Comparison of ENCODE assay signal across 3 cellular contexts in the genomic region with DNA sequence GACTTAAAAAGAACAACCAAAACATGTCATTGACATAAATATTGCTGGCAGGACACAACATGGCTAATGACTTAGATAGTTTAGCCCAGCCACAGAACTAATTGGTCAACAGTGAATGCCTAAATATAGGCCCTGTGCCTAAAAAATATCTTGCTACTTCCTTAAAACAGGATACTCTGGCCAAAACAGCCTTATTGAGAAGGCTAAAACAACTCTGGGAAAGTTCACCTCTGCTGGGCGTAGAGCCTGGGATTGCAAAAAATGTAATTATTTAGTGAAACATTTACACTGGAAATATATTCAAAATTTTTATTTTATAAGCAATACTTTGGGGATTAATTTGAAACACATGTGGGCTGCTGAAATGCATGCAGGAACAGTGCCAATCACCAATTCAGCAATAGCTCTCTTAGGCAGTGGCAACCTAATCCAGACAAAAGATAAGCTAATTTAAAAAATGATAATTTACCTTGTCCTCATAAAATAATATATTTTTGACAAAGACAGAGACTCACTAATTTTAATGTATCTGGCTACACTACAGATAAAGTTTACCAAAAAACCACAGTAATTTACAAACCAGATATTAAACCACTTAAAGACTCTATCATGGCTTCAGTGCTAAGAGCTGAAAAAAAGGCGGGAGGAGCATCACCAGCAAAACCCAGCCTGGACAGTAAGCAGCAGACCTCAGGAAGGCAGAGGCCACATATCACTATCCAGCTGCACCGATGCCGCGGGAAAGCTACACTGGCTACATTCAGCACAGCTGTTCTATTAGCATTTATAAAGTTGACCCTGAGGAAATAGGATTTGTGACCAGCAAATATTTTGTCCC.
TF ChIP-seq lines count a peak whose summit lies in the region.

No MANE protein-coding gene starts in this region.

TF ChIP-seq in A549, 52 proteins besides CTCF, POLR2A, EP300 and RAD21:
- TF ChIP-seq ZFP36 (IDR thresholded peaks at IDR 0.05; ENCODE audit: borderline replicate concordance, partially characterized antibody) = no peak
- TF ChIP-seq, protein P1, sequence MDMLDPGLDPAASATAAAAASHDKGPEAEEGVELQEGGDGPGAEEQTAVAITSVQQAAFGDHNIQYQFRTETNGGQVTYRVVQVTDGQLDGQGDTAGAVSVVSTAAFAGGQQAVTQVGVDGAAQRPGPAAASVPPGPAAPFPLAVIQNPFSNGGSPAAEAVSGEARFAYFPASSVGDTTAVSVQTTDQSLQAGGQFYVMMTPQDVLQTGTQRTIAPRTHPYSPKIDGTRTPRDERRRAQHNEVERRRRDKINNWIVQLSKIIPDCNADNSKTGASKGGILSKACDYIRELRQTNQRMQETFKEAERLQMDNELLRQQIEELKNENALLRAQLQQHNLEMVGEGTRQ (IDR thresholded peaks at IDR 0.05) = no peak

TF ChIP-seq in HepG2, 621 proteins besides CTCF, POLR2A, EP300 and RAD21:
- 0 out of 2 replicates have a peak, but pooled peaks have one; percentile 7 for TF ChIP-seq ZFX (CRISPR knock-in tag; IDR thresholded peaks at IDR 0.05; ENCODE audit: low read depth)
- TF ChIP-seq ZNF878 (CRISPR knock-in tag; IDR thresholded peaks at IDR 0.05) = no peak

TF ChIP-seq in GM12891, 5 proteins besides CTCF, POLR2A, EP300 and RAD21:
- TF ChIP-seq POU2F2 (IDR thresholded peaks at IDR 0.05; ENCODE audit: low read depth, low read length) = no peak
- no peak for TF ChIP-seq TAF1 (IDR thresholded peaks at IDR 0.05; ENCODE audit: low read depth, low read length)
- no peak for TF ChIP-seq POLR2AphosphoS5 (IDR thresholded peaks at IDR 0.05; ENCODE audit: low read depth, low read length)
- TF ChIP-seq PAX5 (IDR thresholded peaks at IDR 0.05; ENCODE audit: insufficient read depth, low read length, severe bottlenecking) = no peak
- no peak for TF ChIP-seq SPI1 (IDR thresholded peaks at IDR 0.05; ENCODE audit: low read depth, low read length)
